ENCODE assay signal across 8 cellular contexts in the genomic region with DNA sequence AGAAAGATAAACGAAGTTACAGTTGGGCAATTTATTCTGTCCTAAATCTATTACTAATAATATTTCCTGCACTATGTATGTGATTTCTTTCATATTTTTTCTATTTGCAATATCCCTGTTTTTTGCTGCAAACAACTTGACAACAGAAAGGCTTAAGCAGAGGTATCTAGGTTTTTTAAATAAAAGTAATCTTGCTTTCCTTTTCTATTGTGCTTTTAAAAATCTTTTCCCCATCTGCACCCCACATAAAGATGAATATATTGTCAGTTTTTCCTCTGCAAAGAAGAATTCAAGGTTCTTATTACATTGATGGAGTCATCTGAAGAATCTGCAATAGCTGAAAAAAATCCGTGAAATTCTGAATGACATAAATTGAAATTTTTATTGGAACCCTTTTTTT. TPM values are rescaled to one million over a fixed set of nuclear protein-coding genes. Genes with fewer than 3 reads are reported as not detected.
DNase-seq lines count a peak whose midpoint lies in the region; ATAC-seq, FAIRE-seq and TF ChIP-seq lines count a peak whose summit lies in the region.

No MANE protein-coding gene starts in this region.

- no peak for FAIRE-seq in D721Med (lab: Jason Lieb, UNC)

- H3K9me3 Mint-ChIP-seq in Caco-2 (ENCODE audit: unreplicated experiment) = peaks cover 10% of the 10 kb centered on the region
- no peaks in the 10 kb centered on the region for H3K9me3 Mint-ChIP-seq in endothelial cell (ENCODE audit: unreplicated experiment)

- POLR2A ChIA-PET in Caco-2 (lab: Charles Lee) = interaction anchor here (1.1 kb wide), 1 partner anchor 16 kb away, joined by 13 read pairs; the partner anchor contains the start of gene BRMS1L

- H3K27me3 Mint-ChIP-seq in Caco-2 (ENCODE audit: insufficient read depth, unreplicated experiment) (no peaks in the 10 kb centered on the region), endothelial cell (ENCODE audit: unreplicated experiment) (peaks cover 4% of the 10 kb centered on the region)

- no peaks in the 10 kb centered on the region for H3K36me3 ChIP-seq in Caco-2 (ENCODE audit: control insufficient read depth, insufficient read depth, low read length)
- H3K36me3 ChIP-seq in Peyer's patch = no peaks in the 10 kb centered on the region
- H3K36me3 ChIP-seq in prostate gland = no peaks in the 10 kb centered on the region

- H3K27ac Mint-ChIP-seq in Caco-2 (ENCODE audit: unreplicated experiment) (peak overlapping the region; percentile 84), endothelial cell (ENCODE audit: unreplicated experiment) (no peak overlapping the region)

- peak overlapping the region; percentile 94 for H3K4me3 Mint-ChIP-seq in Caco-2 (ENCODE audit: unreplicated experiment)
- peak overlapping the region; percentile 89 for H3K4me3 Mint-ChIP-seq in endothelial cell (ENCODE audit: unreplicated experiment)

- H3K27ac ChIP-seq in Peyer's patch = peak overlapping the region; percentile 90 to 95 (median 92)
- H3K27ac ChIP-seq in prostate gland = peak overlapping the region; percentile 94 to 96

- TF ChIP-seq POLR2A in Peyer's patch (IDR thresholded peaks at IDR 0.05) (no peak), prostate gland (IDR thresholded peaks at IDR 0.05) (no peak)

- CTCF ChIA-PET in Caco-2 (lab: Charles Lee) = interaction anchor here (2.4 kb wide), 1 partner anchor 17 kb away, joined by 9 read pairs; the partner anchor contains the start of gene BRMS1L

- DNase-seq in Caco-2 = no peak
- no peak for DNase-seq in Peyer's patch
- no peak for DNase-seq in endothelial cell (ENCODE audit: low spot score)
- no peak for DNase-seq in prostate gland (ENCODE audit: low spot score)
- no peak for DNase-seq in HT-29 (ENCODE audit: low spot score)
- no peak for DNase-seq in D721Med (ENCODE audit: insufficient read length, low spot score)

- peak overlapping the region; percentile 6; the same call in 1 of the 2 replicates for H3K4me3 ChIP-seq in Caco-2 (ENCODE audit: low read depth, low read length)
- H3K4me3 ChIP-seq in Peyer's patch = peak overlapping the region in 3 of 4 donors; percentile 66 to 83 (median 77)
- H3K4me3 ChIP-seq in prostate gland = peak overlapping the region; percentile 61 to 69

- BruUV-seq in Caco-2 (replicated peaks; lab: Mats Ljungman, UMichigan) = TSS peak; percentile 76

- H3K4me1 ChIP-seq in Caco-2 (peaks cover 14% of the 10 kb centered on the region), Peyer's patch (peaks cover 0 to 23% (median 0%) of the 10 kb centered on the region in 4 donors), prostate gland (replicated peaks) (peaks cover 2% of the 10 kb centered on the region)

- ATAC-seq in HG03520 (IDR thresholded peaks at IDR 0.05; ENCODE audit: unreplicated experiment) (no peak), HG03095 (IDR thresholded peaks at IDR 0.05; ENCODE audit: unreplicated experiment) (no peak)

- peaks cover 13% of the 10 kb centered on the region for H3K4me1 Mint-ChIP-seq in Caco-2 (ENCODE audit: low read depth, unreplicated experiment)
- H3K4me1 Mint-ChIP-seq in endothelial cell (ENCODE audit: unreplicated experiment) = peaks cover 9% of the 10 kb centered on the region

- intact Hi-C loops in Caco-2 (cut with micrococcal nuclease; ENCODE audit: unreplicated experiment) (loop anchor here (2.0 kb wide), 1 partner anchor 17 kb away; the partner anchor contains the start of gene BRMS1L), prostate gland (cut with DNase I) (loop anchor here (10.0 kb wide), 1 partner anchor 125 kb away; no protein-coding TSS in a partner anchor)

- H3K27me3 ChIP-seq in Caco-2 (replicated peaks; ENCODE audit: control insufficient read depth, insufficient read depth, low read length) (no peaks in the 10 kb centered on the region), Peyer's patch (no peaks in the 10 kb centered on the region), prostate gland (replicated peaks; ENCODE audit: insufficient read depth) (no peaks in the 10 kb centered on the region)

- 13% methylated on average over 2 of the region's 2 CpGs for WGBS in prostate gland

- H3K9me3 ChIP-seq in Caco-2 (no peaks in the 10 kb centered on the region), Peyer's patch (no peaks in the 10 kb centered on the region), prostate gland (no peaks in the 10 kb centered on the region)

- peaks cover 12% of the 10 kb centered on the region for H3K36me3 Mint-ChIP-seq in Caco-2 (ENCODE audit: insufficient read depth, unreplicated experiment)
- no peaks in the 10 kb centered on the region for H3K36me3 Mint-ChIP-seq in endothelial cell (ENCODE audit: low read depth, unreplicated experiment)

- TF ChIP-seq CTCF in Caco-2 (IDR thresholded peaks at IDR 0.05; ENCODE audit: insufficient read depth in 1 of 2, low read depth in 1 of 2, low read length in 1 of 2, severe bottlenecking in 1 of 2, unreplicated experiment in 1 of 2) = no peak
- no peak for TF ChIP-seq CTCF in Peyer's patch (IDR thresholded peaks at IDR 0.05)
- TF ChIP-seq CTCF in endothelial cell (IDR thresholded peaks at IDR 0.05; ENCODE audit: unreplicated experiment) = no peak
- no peak for TF ChIP-seq CTCF in prostate gland (IDR thresholded peaks at IDR 0.05)
- TF ChIP-seq CTCF in D721Med (IDR thresholded peaks at IDR 0.05; ENCODE audit: insufficient read depth, missing control alignments) = no peak

RNA-seq across cellular contexts. Expression of gene RALGAPA1, which starts 0.5 kb away (rescaled TPM):
- total RNA-seq in Caco-2 (2022) = 28.9 and 29.2 TPM in 2 replicates
- 100 to 1,000 TPM in 2 of 4 donors, 10 to 100 TPM in 2; 61.8 to 163 (median 89.4) TPM for total RNA-seq in Peyer's patch
- total RNA-seq in endothelial cell (ENCODE audit: unreplicated experiment) = 29.0 TPM
- 10 to 100 TPM; 65.5 to 66.6 TPM for total RNA-seq in prostate gland
- total RNA-seq in HT-29 (2014; rRNA removed; shearing (Covaris generic)) = 23.0 and 24.6 TPM in 2 replicates

RNA-seq across cellular contexts. Expression of gene BRMS1L, which starts 16.5 kb away (rescaled TPM):
- total RNA-seq in Caco-2 (2022) (10.4 and 11.4 TPM in 2 replicates), Peyer's patch (1 to 10 TPM in 3 of 4 donors, under 1 TPM in 1; 0.53 to 4.1 (median 2.4) TPM), endothelial cell (ENCODE audit: unreplicated experiment) (16.8 TPM), prostate gland (1 to 10 TPM; 5.2 to 6.6 TPM)
- total RNA-seq in HT-29 (2014; rRNA removed; shearing (Covaris generic)) = 0.91 and 2.9 TPM in 2 replicates

Comparison
In these comparisons a context has a peak if more than half of its experiments do, and no peak if none do; other contexts are left out.
1. H3K4me3 ChIP-seq: peak in every context shown above with its lines; median percentile 77 in Peyer's patch; 65 in prostate gland; 6 in Caco-2.